Comparison of ENCODE assay signal across 10 cellular contexts in the genomic region with DNA sequence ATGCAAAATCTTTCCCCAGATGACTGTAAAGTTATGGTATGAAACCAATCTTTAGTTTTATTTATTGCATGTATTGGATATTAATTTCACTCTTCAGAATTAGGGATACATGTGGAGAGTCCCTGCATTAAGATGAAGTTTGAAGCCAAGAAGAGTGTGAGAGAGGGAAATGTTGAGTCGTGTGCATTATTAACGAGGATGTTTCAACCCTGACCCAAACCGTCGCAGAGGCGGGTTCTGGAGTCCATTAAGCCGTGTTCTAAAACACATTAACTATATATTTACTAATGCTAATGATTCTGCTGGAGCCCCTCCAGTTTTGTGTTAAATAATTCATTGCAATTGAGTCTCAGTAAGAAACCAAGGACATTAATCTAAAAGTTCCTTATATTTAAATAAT. TPM values are rescaled to one million over a fixed set of nuclear protein-coding genes. Genes with fewer than 3 reads are reported as not detected.
A peak's percentile ranks its signal among the peaks of the same experiment; 100 is the strongest.
DNase-seq lines count a peak whose midpoint lies in the region; ATAC-seq and TF ChIP-seq lines count a peak whose summit lies in the region.
"Had no signal": no experiment of that assay in that cellular context is flagged by ENCODE, and none has a peak within 500 bp of the region (broad histone marks: within the 10 kb centered on the region; RNA-seq: fewer than 3 reads in every experiment).

No MANE protein-coding gene starts in this region.

- H3K27me3 Mint-ChIP-seq in brain, result peaks cover 10% of the 10 kb centered on the region

- peaks cover 64% of the 10 kb centered on the region for H3K4me1 Mint-ChIP-seq in brain

- H3K4me1 ChIP-seq in HEK293 (ENCODE audit: control insufficient read depth, insufficient read depth, low read length) (peaks cover 13% of the 10 kb centered on the region), right lobe of liver (peaks cover 0 to 7% (median 3%) of the 10 kb centered on the region in 4 donors)

- intact Hi-C loops in right lobe of liver (cut with DNase I), result no loop called here

- H3K4me3 Mint-ChIP-seq in brain, result peak overlapping the region; percentile 90 to 97 (median 93)

- H3K36me3 ChIP-seq in HEK293 (ENCODE audit: control insufficient read depth in 2 of 2, insufficient read depth in 1 of 2, low read length in 2 of 2) (no peaks in the 10 kb centered on the region), right lobe of liver (no peaks in the 10 kb centered on the region)

- H3K36me3 Mint-ChIP-seq in brain, result no peaks in the 10 kb centered on the region

- H3K9me3 ChIP-seq in HEK293 (ENCODE audit: control insufficient read depth, insufficient read depth, low read depth, low read length), result no peaks in the 10 kb centered on the region
- H3K9me3 ChIP-seq in right lobe of liver, result no peaks in the 10 kb centered on the region

- WGBS in right lobe of liver (ENCODE audit: insufficient coverage, low coverage, low lambda C conversion rate, missing lambda C conversion rate), result 17% methylated on average over 6 of the region's 6 CpGs

- H3K27ac ChIP-seq in HEK293 (ENCODE audit: extremely low read depth, low read depth, low read length), result no peak overlapping the region
- peak overlapping the region in 1 of 3 donors; percentile 91 for H3K27ac ChIP-seq in right lobe of liver

- CTCF ChIA-PET in AG04449 (lab: Yijun Ruan, JAX) (interaction anchor here (0.8 to 4.1 kb wide), 6 partner anchors 7 to 128 kb away, joined by 3 to 30 read pairs (median 8); no protein-coding TSS in a partner anchor), HEK293 (lab: Yijun Ruan, JAX) (interaction anchor here (3.0 to 3.4 kb wide), 3 partner anchors 28 to 143 kb away, joined by 8 to 19 read pairs (median 18); no protein-coding TSS in a partner anchor)

- ATAC-seq in right lobe of liver (no peak), HG03521 (IDR thresholded peaks at IDR 0.05; ENCODE audit: unreplicated experiment) (no peak), GM21737 (IDR thresholded peaks at IDR 0.05; ENCODE audit: unreplicated experiment) (no peak)

- H3K27me3 ChIP-seq in right lobe of liver, result no peaks in the 10 kb centered on the region

- peaks cover 0 to 2% (median 0%) of the 10 kb centered on the region in 5 experiments for H3K9me3 Mint-ChIP-seq in brain

- no peak for TF ChIP-seq POLR2A in right lobe of liver (IDR thresholded peaks at IDR 0.05)

- DNase-seq in AG04449 (ENCODE audit: low read depth, low spot score), result no peak
- no peak for DNase-seq in right lobe of liver
- no peak for DNase-seq in activated CD4-positive, alpha-beta T cell treated with anti-CD3 and anti-CD28 coated beads, Interleukin-2, amount 50 U/mL, for 48 hours
- DNase-seq in activated naive CD4-positive, alpha-beta T cell (lab: John Stamatoyannopoulos, UW), result no peak
- DNase-seq: NCI-H1436; stimulated activated CD4-positive, alpha-beta T cell treated with anti-CD3 and anti-CD28 coated beads, Interleukin-4, amount 100 ng/mL, for 1 hour had no signal

- H3K27ac Mint-ChIP-seq in brain, result peak overlapping the region in 3 of 5 experiments; percentile 94 to 97 (median 96)

- H3K4me3 ChIP-seq in AG04449 (ENCODE audit: low read depth, low read length), result peak overlapping the region; percentile 72
- peak overlapping the region; percentile 20 for H3K4me3 ChIP-seq in HEK293 (ENCODE audit: low read depth, low read length)
- H3K4me3 ChIP-seq in right lobe of liver, result peak overlapping the region in 2 of 3 donors; percentile 74 to 81

- POLR2A ChIA-PET in AG04449 (lab: Yijun Ruan, JAX), result interaction anchor here (0.6 kb wide), 1 partner anchor 57 kb away, joined by 3 read pairs; no protein-coding TSS in a partner anchor
- POLR2A ChIA-PET in HEK293 (lab: Yijun Ruan, JAX), result no interaction called here

- TF ChIP-seq CTCF in AG04449 (IDR thresholded peaks at IDR 0.05; ENCODE audit: insufficient read depth, low read length, missing control alignments), result no peak
- no peak for TF ChIP-seq CTCF in HEK293 (tag by site-specific recombination; IDR thresholded peaks at IDR 0.05)
- no peak for TF ChIP-seq CTCF in brain (conservative IDR thresholded peaks at IDR 0.05)
- no peak for TF ChIP-seq CTCF in right lobe of liver (IDR thresholded peaks at IDR 0.05)

TF ChIP-seq in HEK293, 187 proteins besides CTCF, POLR2A, EP300 and RAD21:
- TF ChIP-seq, protein P1, sequence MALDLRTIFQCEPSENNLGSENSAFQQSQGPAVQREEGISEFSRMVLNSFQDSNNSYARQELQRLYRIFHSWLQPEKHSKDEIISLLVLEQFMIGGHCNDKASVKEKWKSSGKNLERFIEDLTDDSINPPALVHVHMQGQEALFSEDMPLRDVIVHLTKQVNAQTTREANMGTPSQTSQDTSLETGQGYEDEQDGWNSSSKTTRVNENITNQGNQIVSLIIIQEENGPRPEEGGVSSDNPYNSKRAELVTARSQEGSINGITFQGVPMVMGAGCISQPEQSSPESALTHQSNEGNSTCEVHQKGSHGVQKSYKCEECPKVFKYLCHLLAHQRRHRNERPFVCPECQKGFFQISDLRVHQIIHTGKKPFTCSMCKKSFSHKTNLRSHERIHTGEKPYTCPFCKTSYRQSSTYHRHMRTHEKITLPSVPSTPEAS (tag by site-specific recombination; IDR thresholded peaks at IDR 0.05), result no peak
- no peak for TF ChIP-seq ZNF112 (tag by site-specific recombination; IDR thresholded peaks at IDR 0.05)
- TF ChIP-seq, protein P2, sequence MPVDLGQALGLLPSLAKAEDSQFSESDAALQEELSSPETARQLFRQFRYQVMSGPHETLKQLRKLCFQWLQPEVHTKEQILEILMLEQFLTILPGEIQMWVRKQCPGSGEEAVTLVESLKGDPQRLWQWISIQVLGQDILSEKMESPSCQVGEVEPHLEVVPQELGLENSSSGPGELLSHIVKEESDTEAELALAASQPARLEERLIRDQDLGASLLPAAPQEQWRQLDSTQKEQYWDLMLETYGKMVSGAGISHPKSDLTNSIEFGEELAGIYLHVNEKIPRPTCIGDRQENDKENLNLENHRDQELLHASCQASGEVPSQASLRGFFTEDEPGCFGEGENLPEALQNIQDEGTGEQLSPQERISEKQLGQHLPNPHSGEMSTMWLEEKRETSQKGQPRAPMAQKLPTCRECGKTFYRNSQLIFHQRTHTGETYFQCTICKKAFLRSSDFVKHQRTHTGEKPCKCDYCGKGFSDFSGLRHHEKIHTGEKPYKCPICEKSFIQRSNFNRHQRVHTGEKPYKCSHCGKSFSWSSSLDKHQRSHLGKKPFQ (tag by site-specific recombination; IDR thresholded peaks at IDR 0.05), result no peak
- TF ChIP-seq ZNF211 (tag by site-specific recombination; IDR thresholded peaks at IDR 0.05; ENCODE audit: low read depth), result no peak
- no peak for TF ChIP-seq PRDM6 (tag by site-specific recombination; IDR thresholded peaks at IDR 0.05)
- no peak for TF ChIP-seq TRIM28 (IDR thresholded peaks at IDR 0.05; ENCODE audit: borderline replicate concordance, low read length)
- TF ChIP-seq ZNF548 (tag by site-specific recombination; IDR thresholded peaks at IDR 0.05), result no peak
- no peak for TF ChIP-seq ZNF239 (tag by site-specific recombination; IDR thresholded peaks at IDR 0.05)
- TF ChIP-seq ZNF658 (tag by site-specific recombination; IDR thresholded peaks at IDR 0.05), result no peak
- no peak for TF ChIP-seq ZNF513 (tag by site-specific recombination; IDR thresholded peaks at IDR 0.05)
- no peak for TF ChIP-seq ZNF423 (tag by site-specific recombination; IDR thresholded peaks at IDR 0.05)
- TF ChIP-seq MZF1 (tag by site-specific recombination; IDR thresholded peaks at IDR 0.05; ENCODE audit: borderline replicate concordance), result no peak

RNA-seq across cellular contexts. Expression of gene CDK14, which starts 1.8 kb away (rescaled TPM):
- 13.5 TPM for polyA plus RNA-seq in brain (ENCODE audit: insufficient read depth, low read depth, low replicate concordance)
- total RNA-seq in right lobe of liver, result 10 to 100 TPM; 12.6 to 28.7 (median 17.9) TPM

Comparison
In these comparisons a context has a peak if more than half of its experiments do, and no peak if none do; other contexts are left out.
1. H3K4me3 ChIP-seq: peak in every context shown above with its lines; median percentile 78 in right lobe of liver; 72 in AG04449; 20 in HEK293.